In genomic region chr9:30140415-30140814, GRCh38 we compare ENCODE assay signal across 1 cellular context.
TF ChIP-seq lines count a peak whose summit lies in the region.

No MANE protein-coding gene starts in this region.

TF ChIP-seq in GM23338, 12 proteins besides CTCF, POLR2A, EP300 and RAD21 (continued from another document):
- TF ChIP-seq ZNF462 (CRISPR knock-in tag; IDR thresholded peaks at IDR 0.05) = no peak
